Comparison of ENCODE assay signal across 1 cellular context in the genomic region with DNA sequence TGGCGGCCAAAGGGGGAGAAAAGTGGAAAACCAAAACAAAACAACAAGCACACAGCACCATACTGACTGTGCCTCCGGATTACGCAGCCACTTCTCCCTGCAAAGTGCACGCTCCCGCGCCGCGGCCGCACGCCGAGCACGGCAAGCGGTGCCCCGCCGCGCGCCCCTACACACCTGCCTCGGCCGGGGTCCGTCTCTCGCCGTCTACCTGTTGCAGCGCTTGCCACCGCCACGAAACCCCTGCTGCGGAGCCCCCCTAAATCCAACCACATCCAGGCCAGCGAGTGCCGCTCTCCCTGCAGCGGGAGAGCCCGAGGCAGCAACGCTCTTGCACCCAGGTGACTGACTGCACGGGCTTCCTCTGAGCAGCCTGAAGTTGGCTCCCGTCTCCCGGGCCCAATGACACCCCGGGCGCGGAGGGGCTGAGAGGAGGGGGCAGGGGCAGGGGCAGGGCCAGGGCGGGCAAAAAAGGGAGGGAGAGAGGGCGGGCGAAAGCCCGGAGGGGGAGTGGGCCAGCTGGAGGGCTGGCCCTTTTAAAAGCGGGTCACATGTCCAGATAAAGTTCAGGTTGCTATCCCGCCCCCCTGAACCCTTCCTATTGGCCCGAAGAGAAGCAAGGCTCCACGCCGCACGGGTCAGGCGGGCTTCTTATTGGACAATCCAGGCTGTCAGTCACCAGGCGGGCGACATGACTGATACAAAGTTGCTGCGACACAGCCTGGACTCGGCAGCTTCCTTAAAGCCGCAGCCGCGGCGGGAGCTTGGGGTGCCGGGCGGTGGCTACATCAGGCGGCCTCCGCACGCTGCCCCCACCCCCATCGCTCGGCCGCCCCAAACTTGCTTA.
TF ChIP-seq lines count a peak whose summit lies in the region.

A gene (minus strand): TSS at position 429 of the 844 bp plus-strand sequence.

TF ChIP-seq in GM23338, 12 proteins besides CTCF, POLR2A, EP300 and RAD21 (continued from another document):
- TF ChIP-seq, protein P1, sequence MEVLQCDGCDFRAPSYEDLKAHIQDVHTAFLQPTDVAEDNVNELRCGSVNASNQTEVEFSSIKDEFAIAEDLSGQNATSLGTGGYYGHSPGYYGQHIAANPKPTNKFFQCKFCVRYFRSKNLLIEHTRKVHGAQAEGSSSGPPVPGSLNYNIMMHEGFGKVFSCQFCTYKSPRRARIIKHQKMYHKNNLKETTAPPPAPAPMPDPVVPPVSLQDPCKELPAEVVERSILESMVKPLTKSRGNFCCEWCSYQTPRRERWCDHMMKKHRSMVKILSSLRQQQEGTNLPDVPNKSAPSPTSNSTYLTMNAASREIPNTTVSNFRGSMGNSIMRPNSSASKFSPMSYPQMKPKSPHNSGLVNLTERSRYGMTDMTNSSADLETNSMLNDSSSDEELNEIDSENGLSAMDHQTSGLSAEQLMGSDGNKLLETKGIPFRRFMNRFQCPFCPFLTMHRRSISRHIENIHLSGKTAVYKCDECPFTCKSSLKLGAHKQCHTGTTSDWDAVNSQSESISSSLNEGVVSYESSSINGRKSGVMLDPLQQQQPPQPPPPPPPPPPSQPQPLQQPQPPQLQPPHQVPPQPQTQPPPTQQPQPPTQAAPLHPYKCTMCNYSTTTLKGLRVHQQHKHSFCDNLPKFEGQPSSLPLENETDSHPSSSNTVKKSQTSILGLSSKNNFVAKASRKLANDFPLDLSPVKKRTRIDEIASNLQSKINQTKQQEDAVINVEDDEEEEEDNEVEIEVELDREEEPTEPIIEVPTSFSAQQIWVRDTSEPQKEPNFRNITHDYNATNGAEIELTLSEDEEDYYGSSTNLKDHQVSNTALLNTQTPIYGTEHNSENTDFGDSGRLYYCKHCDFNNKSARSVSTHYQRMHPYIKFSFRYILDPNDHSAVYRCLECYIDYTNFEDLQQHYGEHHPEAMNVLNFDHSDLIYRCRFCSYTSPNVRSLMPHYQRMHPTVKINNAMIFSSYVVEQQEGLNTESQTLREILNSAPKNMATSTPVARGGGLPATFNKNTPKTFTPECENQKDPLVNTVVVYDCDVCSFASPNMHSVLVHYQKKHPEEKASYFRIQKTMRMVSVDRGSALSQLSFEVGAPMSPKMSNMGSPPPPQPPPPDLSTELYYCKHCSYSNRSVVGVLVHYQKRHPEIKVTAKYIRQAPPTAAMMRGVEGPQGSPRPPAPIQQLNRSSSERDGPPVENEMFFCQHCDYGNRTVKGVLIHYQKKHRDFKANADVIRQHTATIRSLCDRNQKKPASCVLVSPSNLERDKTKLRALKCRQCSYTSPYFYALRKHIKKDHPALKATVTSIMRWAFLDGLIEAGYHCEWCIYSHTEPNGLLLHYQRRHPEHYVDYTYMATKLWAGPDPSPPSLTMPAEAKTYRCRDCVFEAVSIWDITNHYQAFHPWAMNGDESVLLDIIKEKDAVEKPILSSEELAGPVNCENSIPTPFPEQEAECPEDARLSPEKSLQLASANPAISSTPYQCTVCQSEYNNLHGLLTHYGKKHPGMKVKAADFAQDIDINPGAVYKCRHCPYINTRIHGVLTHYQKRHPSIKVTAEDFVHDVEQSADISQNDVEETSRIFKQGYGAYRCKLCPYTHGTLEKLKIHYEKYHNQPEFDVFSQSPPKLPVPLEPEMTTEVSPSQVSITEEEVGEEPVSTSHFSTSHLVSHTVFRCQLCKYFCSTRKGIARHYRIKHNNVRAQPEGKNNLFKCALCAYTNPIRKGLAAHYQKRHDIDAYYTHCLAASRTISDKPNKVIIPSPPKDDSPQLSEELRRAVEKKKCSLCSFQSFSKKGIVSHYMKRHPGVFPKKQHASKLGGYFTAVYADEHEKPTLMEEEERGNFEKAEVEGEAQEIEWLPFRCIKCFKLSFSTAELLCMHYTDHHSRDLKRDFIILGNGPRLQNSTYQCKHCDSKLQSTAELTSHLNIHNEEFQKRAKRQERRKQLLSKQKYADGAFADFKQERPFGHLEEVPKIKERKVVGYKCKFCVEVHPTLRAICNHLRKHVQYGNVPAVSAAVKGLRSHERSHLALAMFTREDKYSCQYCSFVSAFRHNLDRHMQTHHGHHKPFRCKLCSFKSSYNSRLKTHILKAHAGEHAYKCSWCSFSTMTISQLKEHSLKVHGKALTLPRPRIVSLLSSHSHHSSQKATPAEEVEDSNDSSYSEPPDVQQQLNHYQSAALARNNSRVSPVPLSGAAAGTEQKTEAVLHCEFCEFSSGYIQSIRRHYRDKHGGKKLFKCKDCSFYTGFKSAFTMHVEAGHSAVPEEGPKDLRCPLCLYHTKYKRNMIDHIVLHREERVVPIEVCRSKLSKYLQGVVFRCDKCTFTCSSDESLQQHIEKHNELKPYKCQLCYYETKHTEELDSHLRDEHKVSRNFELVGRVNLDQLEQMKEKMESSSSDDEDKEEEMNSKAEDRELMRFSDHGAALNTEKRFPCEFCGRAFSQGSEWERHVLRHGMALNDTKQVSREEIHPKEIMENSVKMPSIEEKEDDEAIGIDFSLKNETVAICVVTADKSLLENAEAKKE (CRISPR knock-in tag; IDR thresholded peaks at IDR 0.05), result no peak
- TF ChIP-seq ZNF114 (CRISPR knock-in tag; IDR thresholded peaks at IDR 0.05) (no peak), POLR2AphosphoS5 (IDR thresholded peaks at IDR 0.05; ENCODE audit: low read depth) (peak; percentile 81), CREB1 (CRISPR knock-in tag; IDR thresholded peaks at IDR 0.05; ENCODE audit: low read depth) (peak; percentile 76), JUNB (IDR thresholded peaks at IDR 0.05; ENCODE audit: unreplicated experiment) (no peak)
